In the genomic region with DNA sequence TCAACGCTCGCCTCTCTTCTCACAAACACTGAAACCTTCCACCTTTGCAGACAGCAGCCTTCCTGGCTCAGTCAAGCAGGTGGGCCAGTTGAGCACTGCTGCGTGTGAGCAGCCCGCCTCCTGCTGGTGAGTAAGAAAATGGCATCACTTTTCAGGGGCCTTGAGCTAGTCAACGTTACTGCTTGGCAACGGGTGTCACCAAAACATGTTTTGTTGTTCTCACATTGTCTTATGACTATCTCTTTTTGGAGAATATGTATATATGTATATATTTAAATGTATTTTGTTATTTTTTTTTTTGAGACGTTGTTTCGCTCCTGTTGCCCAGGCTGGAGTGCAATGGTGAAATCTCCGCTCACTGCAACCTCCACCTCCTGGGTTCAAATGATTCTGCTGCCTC, we compare ENCODE assay signal across 8 cellular contexts.
DNase-seq lines count a peak whose midpoint lies in the region; ATAC-seq lines count a peak whose summit lies in the region.

No MANE protein-coding gene starts in this region.

- DNase-seq in C1 segment of cervical spinal cord (lab: John Stamatoyannopoulos, UW): peak in 10 of 14 donors; percentile 24 to 62 (median 32)
- DNase-seq in NCI-H226: peak; percentile 33
- peak; percentile 72 for DNase-seq in activated CD4-positive, alpha-beta T cell treated with anti-CD3 and anti-CD28 coated beads, Interleukin-2, amount 10 ng/mL, durations not matched to agents 7 days and 5 days
- DNase-seq in dedifferentiated amniotic fluid mesenchymal stem cell (ENCODE audit: extremely low spot score): peak; percentile 59
- peak; percentile 52 to 54 for DNase-seq in memory B cell (ENCODE audit: low spot score in 2 of 2)
- DNase-seq in stimulated activated CD8-positive, alpha-beta memory T cell treated with anti-CD3 and anti-CD28 coated beads, Interleukin-4, amount 100 ng/mL, for 1 hour (ENCODE audit: low read depth in 2 of 2, low spot score in 1 of 2): peak; percentile 11 to 37

- H3K9me3 Mint-ChIP-seq in activated CD4-positive, alpha-beta T cell treated with anti-CD3 and anti-CD28 coated beads, Interleukin-2, amount 10 ng/mL, durations not matched to agents 7 days and 5 days: no peaks in the 10 kb centered on the region
- no peaks in the 10 kb centered on the region for H3K9me3 Mint-ChIP-seq in memory B cell

- H3K27ac Mint-ChIP-seq in activated CD4-positive, alpha-beta T cell treated with anti-CD3 and anti-CD28 coated beads, Interleukin-2, amount 10 ng/mL, durations not matched to agents 7 days and 5 days: no peak overlapping the region
- H3K27ac Mint-ChIP-seq in memory B cell: no peak overlapping the region

- H3K4me1 Mint-ChIP-seq in activated CD4-positive, alpha-beta T cell treated with anti-CD3 and anti-CD28 coated beads, Interleukin-2, amount 10 ng/mL, durations not matched to agents 7 days and 5 days: no peaks in the 10 kb centered on the region
- H3K4me1 Mint-ChIP-seq in memory B cell: peaks cover 2% of the 10 kb centered on the region

- ATAC-seq in GM18873 (IDR thresholded peaks at IDR 0.05; ENCODE audit: low FRiP score, unreplicated experiment): peak; percentile 89
- peak; percentile 94 for ATAC-seq in HG03135 (IDR thresholded peaks at IDR 0.05; ENCODE audit: unreplicated experiment)
- ATAC-seq in memory B cell (ENCODE audit: low read depth): peak; percentile 87

- POLR2A ChIA-PET in activated CD4-positive, alpha-beta T cell treated with anti-CD3 and anti-CD28 coated beads, Interleukin-2, amount 10 ng/mL, durations not matched to agents 7 days and 5 days (lab: Charles Lee): interaction anchor here (0.6 kb wide), 1 partner anchor 79 kb away, joined by 3 read pairs; no protein-coding TSS in a partner anchor

- no peak overlapping the region for H3K4me3 Mint-ChIP-seq in activated CD4-positive, alpha-beta T cell treated with anti-CD3 and anti-CD28 coated beads, Interleukin-2, amount 10 ng/mL, durations not matched to agents 7 days and 5 days
- H3K4me3 Mint-ChIP-seq in memory B cell: no peak overlapping the region

- CTCF ChIA-PET in activated CD4-positive, alpha-beta T cell treated with anti-CD3 and anti-CD28 coated beads, Interleukin-2, amount 10 ng/mL, durations not matched to agents 7 days and 5 days (lab: Charles Lee): interaction anchor here (0.6 to 2.0 kb wide), 12 partner anchors 11 to 633 kb away, joined by 3 to 21 read pairs (median 3); no protein-coding TSS in a partner anchor

- no peaks in the 10 kb centered on the region for H3K27me3 Mint-ChIP-seq in activated CD4-positive, alpha-beta T cell treated with anti-CD3 and anti-CD28 coated beads, Interleukin-2, amount 10 ng/mL, durations not matched to agents 7 days and 5 days
- peaks cover 1% of the 10 kb centered on the region for H3K27me3 Mint-ChIP-seq in memory B cell

- no peaks in the 10 kb centered on the region for H3K36me3 Mint-ChIP-seq in activated CD4-positive, alpha-beta T cell treated with anti-CD3 and anti-CD28 coated beads, Interleukin-2, amount 10 ng/mL, durations not matched to agents 7 days and 5 days (ENCODE audit: low read depth)
- no peaks in the 10 kb centered on the region for H3K36me3 Mint-ChIP-seq in memory B cell

Comparison
In these comparisons a context has a peak if more than half of its experiments do, and no peak if none do; other contexts are left out.
1. Peak in every context shown above with its lines: DNase-seq and ATAC-seq.